Comparison of ENCODE assay signal across 18 cellular contexts in genomic region chr21:46552865-46553379, GRCh38. TPM values are rescaled to one million over a fixed set of nuclear protein-coding genes. Genes with fewer than 3 reads are reported as not detected.
A peak's percentile ranks its signal among the peaks of the same experiment; 100 is the strongest.
DNase-seq lines count a peak whose midpoint lies in the region; ATAC-seq lines count a peak whose summit lies in the region.
"Had no signal": no experiment of that assay in that cellular context is flagged by ENCODE, and none has a peak within 500 bp of the region (broad histone marks: within the 10 kb centered on the region; RNA-seq: fewer than 3 reads in every experiment).

No MANE protein-coding gene starts in this region.

- H3K27ac ChIP-seq in caudate nucleus (ENCODE audit: low read depth, low read length): no peak overlapping the region
- H3K27ac ChIP-seq: KMS-11, parathyroid adenoma, RWPE1 had no signal

- peak overlapping the region; percentile 82 to 86 for H3K4me3 Mint-ChIP-seq in stimulated activated naive CD8-positive, alpha-beta T cell treated with anti-CD3 and anti-CD28 coated beads, Interleukin-15, amount 100 ng/mL, for 72 hours
- no peak overlapping the region for H3K4me3 Mint-ChIP-seq in activated naive CD8-positive, alpha-beta T cell treated with anti-CD3 and anti-CD28 coated beads, Interleukin-2, amount 50 U/mL, for 24 hours
- H3K4me3 Mint-ChIP-seq in naive B cell: peak overlapping the region in 2 of 8 donors; percentile 30 to 42
- H3K4me3 Mint-ChIP-seq: mesothelial cell of epicardium; stimulated activated naive CD8-positive, alpha-beta T cell treated with anti-CD3 and anti-CD28 coated beads, Interleukin-15, Interleukin-2, amounts not matched to agents 100 ng/mL and 50 ng/mL, for 24 hours had no signal

- no peak for DNase-seq in stimulated activated naive CD8-positive, alpha-beta T cell treated with anti-CD3 and anti-CD28 coated beads, Interleukin-15, amount 100 ng/mL, for 72 hours
- DNase-seq in stimulated activated naive CD8-positive, alpha-beta T cell treated with anti-CD3 and anti-CD28 coated beads, Interleukin-15, Interleukin-2, amounts not matched to agents 100 U/mL and 50 U/mL, for 24 hours: no peak
- DNase-seq in activated naive CD8-positive, alpha-beta T cell treated with anti-CD3 and anti-CD28 coated beads, Interleukin-2, amount 50 U/mL, for 24 hours: no peak
- DNase-seq in naive B cell: no peak
- no peak for DNase-seq in caudate nucleus (lab: John Stamatoyannopoulos, UW)
- no peak for DNase-seq in hippocampal formation (lab: John Stamatoyannopoulos, UW)
- DNase-seq: activated CD4-positive, CD25-positive, alpha-beta regulatory T cell treated with anti-CD3 and anti-CD28 coated beads, Interleukin-2, amount 50 U/mL, for 72 hours; heart left ventricle; NCI-H1105; NCI-H774; SW 1271 had no signal

- peaks cover 79% of the 10 kb centered on the region for H3K4me1 Mint-ChIP-seq in stimulated activated naive CD8-positive, alpha-beta T cell treated with anti-CD3 and anti-CD28 coated beads, Interleukin-15, amount 100 ng/mL, for 72 hours
- H3K4me1 Mint-ChIP-seq in activated naive CD8-positive, alpha-beta T cell treated with anti-CD3 and anti-CD28 coated beads, Interleukin-2, amount 50 U/mL, for 24 hours: peaks cover 59% of the 10 kb centered on the region
- H3K4me1 Mint-ChIP-seq in naive B cell: peaks cover 18 to 34% (median 32%) of the 10 kb centered on the region in 3 donors
- H3K4me1 Mint-ChIP-seq: mesothelial cell of epicardium had no signal

- H3K9me3 Mint-ChIP-seq in stimulated activated naive CD8-positive, alpha-beta T cell treated with anti-CD3 and anti-CD28 coated beads, Interleukin-15, amount 100 ng/mL, for 72 hours: peaks cover 0 to 8% of the 10 kb centered on the region in 2 donors
- no peaks in the 10 kb centered on the region for H3K9me3 Mint-ChIP-seq in activated naive CD8-positive, alpha-beta T cell treated with anti-CD3 and anti-CD28 coated beads, Interleukin-2, amount 50 U/mL, for 24 hours
- H3K9me3 Mint-ChIP-seq in naive B cell: peaks cover 0 to 5% (median 0%) of the 10 kb centered on the region in 7 donors

- peak overlapping the region in 1 of 2 donors; percentile 97 for H3K27ac Mint-ChIP-seq in stimulated activated naive CD8-positive, alpha-beta T cell treated with anti-CD3 and anti-CD28 coated beads, Interleukin-15, amount 100 ng/mL, for 72 hours
- peak overlapping the region; percentile 10 for H3K27ac Mint-ChIP-seq in activated naive CD8-positive, alpha-beta T cell treated with anti-CD3 and anti-CD28 coated beads, Interleukin-2, amount 50 U/mL, for 24 hours
- peak overlapping the region; percentile 4 to 92 (median 74) for H3K27ac Mint-ChIP-seq in naive B cell
- H3K27ac Mint-ChIP-seq: mesothelial cell of epicardium had no signal

- H3K36me3 Mint-ChIP-seq in activated naive CD8-positive, alpha-beta T cell treated with anti-CD3 and anti-CD28 coated beads, Interleukin-2, amount 50 U/mL, for 24 hours (ENCODE audit: low read depth): peaks cover 16% of the 10 kb centered on the region
- H3K36me3 Mint-ChIP-seq in naive B cell: peaks cover 11 to 16% of the 10 kb centered on the region in 2 donors

- H3K27me3 Mint-ChIP-seq in stimulated activated naive CD8-positive, alpha-beta T cell treated with anti-CD3 and anti-CD28 coated beads, Interleukin-15, amount 100 ng/mL, for 72 hours: no peaks in the 10 kb centered on the region
- H3K27me3 Mint-ChIP-seq in activated naive CD8-positive, alpha-beta T cell treated with anti-CD3 and anti-CD28 coated beads, Interleukin-2, amount 50 U/mL, for 24 hours: no peaks in the 10 kb centered on the region
- H3K27me3 Mint-ChIP-seq in naive B cell: no peaks in the 10 kb centered on the region
- H3K27me3 Mint-ChIP-seq: stimulated activated naive CD8-positive, alpha-beta T cell treated with anti-CD3 and anti-CD28 coated beads, Interleukin-15, Interleukin-2, amounts not matched to agents 100 ng/mL and 50 ng/mL, for 24 hours had no signal

- no peak for ATAC-seq in stimulated activated naive CD8-positive, alpha-beta T cell treated with anti-CD3 and anti-CD28 coated beads, Interleukin-15, amount 100 ng/mL, for 72 hours
- ATAC-seq in stimulated activated naive CD8-positive, alpha-beta T cell treated with anti-CD3 and anti-CD28 coated beads, Interleukin-15, Interleukin-2, amounts not matched to agents 100 U/mL and 50 U/mL, for 24 hours: no peak
- no peak for ATAC-seq in activated naive CD8-positive, alpha-beta T cell treated with anti-CD3 and anti-CD28 coated beads, Interleukin-2, amount 50 U/mL, for 24 hours
- ATAC-seq in naive B cell (ENCODE audit: low read depth in 2 of 2) (no peak), HG03378 (IDR thresholded peaks at IDR 0.05; ENCODE audit: unreplicated experiment) (no peak), HG03135 (IDR thresholded peaks at IDR 0.05; ENCODE audit: unreplicated experiment) (no peak)

RNA-seq across cellular contexts. Expression of gene S100B, which starts 52.0 kb away (rescaled TPM):
- under 1 TPM in 3 of 6 donors, not detected in 3; 0.34 to 0.45 (median 0.36) TPM for polyA plus RNA-seq in naive B cell (ENCODE audit: low read depth in 6 of 6)
